1 cellular context compared by ENCODE assay signal in genomic region chr6:100370265-100370664, GRCh38.
TF ChIP-seq lines count a peak whose summit lies in the region.

No MANE protein-coding gene starts in this region.

TF ChIP-seq in HCT116, 20 proteins besides CTCF, POLR2A, EP300 and RAD21 (continued from another document):
- TF ChIP-seq REST (IDR thresholded peaks at IDR 0.05; ENCODE audit: low read depth) (no peak), ZNF274 (IDR thresholded peaks at IDR 0.05; ENCODE audit: low read depth, low read length) (no peak), MAX (IDR thresholded peaks at IDR 0.05) (no peak), FOSL1 (IDR thresholded peaks at IDR 0.05; ENCODE audit: low read depth) (no peak), EGR1 (IDR thresholded peaks at IDR 0.05; ENCODE audit: low read depth) (no peak), POLR2AphosphoS5 (IDR thresholded peaks at IDR 0.05; ENCODE audit: low read depth, low read length) (no peak), ZBTB33 (IDR thresholded peaks at IDR 0.05; ENCODE audit: extremely low read depth, insufficient replicate concordance, low read length) (no peak), ZFX (IDR thresholded peaks at IDR 0.05) (no peak), ATF3 (IDR thresholded peaks at IDR 0.05) (no peak), YY1 (IDR thresholded peaks at IDR 0.05; ENCODE audit: extremely low read depth, insufficient replicate concordance, low read depth, low read length) (no peak), EZH2 (IDR thresholded peaks at IDR 0.05) (no peak)
